22 cellular contexts compared by ENCODE assay signal in genomic region chr19:19107663-19108062, GRCh38.
"Had no signal": no experiment of that assay in that cellular context is flagged by ENCODE, and none has a peak within 500 bp of the region (broad histone marks: within the 10 kb centered on the region; RNA-seq: fewer than 3 reads in every experiment).

No MANE protein-coding gene starts in this region.

- H3K4me3 Mint-ChIP-seq: activated naive CD8-positive, alpha-beta T cell treated with anti-CD3 and anti-CD28 coated beads for 36 hours; activated T-cell treated with anti-CD3 and anti-CD28 coated beads, Interleukin-2, amount 50 U/mL, for 4 hours; immature natural killer cell; natural killer cell treated with Interleukin-12 subunit alpha and Interleukin-12 subunit beta and Interleukin-15 and Interleukin-18, amount 100 ng/mL, for 72 hours had no signal

- H3K4me3 ChIP-seq: breast epithelium, colonic mucosa, left ventricle myocardium inferior, ovary, prostate gland, spleen, upper lobe of right lung had no signal

- H3K27me3 ChIP-seq: breast epithelium, colonic mucosa, ovary, upper lobe of right lung had no signal

- H3K27ac Mint-ChIP-seq: activated naive CD8-positive, alpha-beta T cell treated with anti-CD3 and anti-CD28 coated beads for 36 hours; activated T-helper 2 cell treated with anti-CD3 and anti-CD28 coated beads, Interferon-gamma antibody, Interleukin-2, Interleukin-4, amounts not matched to agents 10 μg/mL and 5 μg/mL and 100 μg/mL, durations not matched to agents 14 hours and 24 hours and 36 hours; immature natural killer cell; natural killer cell treated with Interleukin-12 subunit alpha and Interleukin-12 subunit beta and Interleukin-15 and Interleukin-18, amount 100 ng/mL, for 72 hours had no signal

- H3K36me3 ChIP-seq: breast epithelium, colonic mucosa, left ventricle myocardium inferior, ovary, prostate gland, upper lobe of right lung had no signal

- H3K36me3 Mint-ChIP-seq: activated naive CD8-positive, alpha-beta T cell treated with anti-CD3 and anti-CD28 coated beads for 36 hours; natural killer cell treated with Interleukin-12 subunit alpha and Interleukin-12 subunit beta and Interleukin-15 and Interleukin-18, amount 100 ng/mL, for 72 hours had no signal

- H3K27ac ChIP-seq: breast epithelium, colonic mucosa, left ventricle myocardium inferior, ovary, prostate gland, spleen, upper lobe of right lung had no signal

- DNase-seq: activated CD4-positive, alpha-beta T cell treated with anti-CD3 and anti-CD28 coated beads, Interleukin-2, amount 50 U/mL, for 4 hours; activated CD8-positive, alpha-beta memory T cell treated with anti-CD3 and anti-CD28 coated beads for 24 hours; activated CD8-positive, alpha-beta memory T cell treated with anti-CD3 and anti-CD28 coated beads, Interleukin-2, amount 50 U/mL, for 48 hours; activated naive CD4-positive, alpha-beta T cell treated with Interleukin-2 at 50 U/mL for 16 hours; activated naive CD8-positive, alpha-beta T cell treated with anti-CD3 and anti-CD28 coated beads for 36 hours; activated T-cell treated with anti-CD3 and anti-CD28 coated beads, Interleukin-2, amount 50 U/mL, for 4 hours; amniotic stem cell; colonic mucosa; immature natural killer cell; kidney glomerular epithelial cell; left ventricle myocardium inferior; ovary; spleen; stimulated activated CD4-positive, alpha-beta T cell treated with anti-CD3 and anti-CD28 coated beads, Interleukin-4, amount 100 ng/mL, for 1 hour; stimulated activated naive CD8-positive, alpha-beta T cell treated with anti-CD3 and anti-CD28 coated beads, Interleukin-15, Interleukin-2, amounts not matched to agents 100 U/mL and 50 U/mL, for 24 hours; T-helper 1 cell; T-helper 9 cell; upper lobe of right lung had no signal

- H3K4me1 ChIP-seq: breast epithelium, colonic mucosa, prostate gland, upper lobe of right lung had no signal

- ATAC-seq: activated T-cell treated with anti-CD3 and anti-CD28 coated beads, Interleukin-2, amount 50 U/mL, for 4 hours; natural killer cell treated with Interleukin-12 subunit alpha and Interleukin-12 subunit beta and Interleukin-15 and Interleukin-18, amount 100 ng/mL, for 72 hours; stimulated activated naive CD8-positive, alpha-beta T cell treated with anti-CD3 and anti-CD28 coated beads, Interleukin-15, Interleukin-2, amounts not matched to agents 100 U/mL and 50 U/mL, for 24 hours; upper lobe of right lung had no signal

- H3K9me3 Mint-ChIP-seq: activated naive CD8-positive, alpha-beta T cell treated with anti-CD3 and anti-CD28 coated beads for 36 hours; activated T-cell treated with anti-CD3 and anti-CD28 coated beads, Interleukin-2, amount 50 U/mL, for 4 hours; activated T-helper 2 cell treated with anti-CD3 and anti-CD28 coated beads, Interferon-gamma antibody, Interleukin-2, Interleukin-4, amounts not matched to agents 10 μg/mL and 5 μg/mL and 100 μg/mL, durations not matched to agents 14 hours and 24 hours and 36 hours; immature natural killer cell; natural killer cell treated with Interleukin-12 subunit alpha and Interleukin-12 subunit beta and Interleukin-15 and Interleukin-18, amount 100 ng/mL, for 72 hours had no signal

- H3K27me3 Mint-ChIP-seq: activated naive CD8-positive, alpha-beta T cell treated with anti-CD3 and anti-CD28 coated beads for 36 hours; natural killer cell treated with Interleukin-12 subunit alpha and Interleukin-12 subunit beta and Interleukin-15 and Interleukin-18, amount 100 ng/mL, for 72 hours had no signal

- H3K9me3 ChIP-seq: breast epithelium, colonic mucosa, left ventricle myocardium inferior, ovary, prostate gland, spleen, upper lobe of right lung had no signal
